19 cellular contexts compared by ENCODE assay signal in the genomic region with DNA sequence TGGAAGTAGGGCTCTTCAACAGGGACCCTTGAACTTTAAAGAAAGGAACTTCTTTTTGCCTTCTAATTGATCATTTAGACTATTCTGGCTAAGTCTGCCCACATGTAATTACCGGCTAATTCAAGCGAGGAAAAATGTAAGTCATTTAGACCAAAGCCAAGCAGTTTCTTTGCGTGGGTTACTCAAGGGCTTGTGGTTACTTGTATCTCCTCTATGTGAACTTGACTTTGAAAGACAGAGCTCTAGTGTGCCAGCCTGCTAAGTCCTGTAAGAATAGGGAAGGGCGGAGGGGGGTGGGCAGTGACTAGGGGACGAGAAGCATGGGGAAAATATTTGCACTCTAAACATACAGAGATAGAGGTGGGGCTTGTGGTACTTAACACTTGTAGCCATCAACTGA.
DNase-seq lines count a peak whose midpoint lies in the region; ATAC-seq, FAIRE-seq and TF ChIP-seq lines count a peak whose summit lies in the region.
"Had no signal": no experiment of that assay in that cellular context is flagged by ENCODE, and none has a peak within 500 bp of the region (broad histone marks: within the 10 kb centered on the region; RNA-seq: fewer than 3 reads in every experiment).

No MANE protein-coding gene starts in this region.

- no peak overlapping the region for H3K9ac ChIP-seq in astrocyte (ENCODE audit: low read length)

- no peaks in the 10 kb centered on the region for H3K36me3 ChIP-seq in CD8-positive, alpha-beta T cell (ENCODE audit: insufficient read depth, low read length)
- peaks cover 18% of the 10 kb centered on the region for H3K36me3 ChIP-seq in astrocyte (ENCODE audit: insufficient read depth, low read length)

- H3K4me3 Mint-ChIP-seq in CD8-positive, alpha-beta T cell, result no peak overlapping the region
- H3K4me3 Mint-ChIP-seq in astrocyte (ENCODE audit: unreplicated experiment), result no peak overlapping the region

- H3K27ac ChIP-seq in CD8-positive, alpha-beta T cell (ENCODE audit: low read depth, low read length), result no peak overlapping the region
- H3K27ac ChIP-seq in astrocyte (ENCODE audit: low read depth, low read length), result no peak overlapping the region
- H3K27ac ChIP-seq: A549 had no signal

- no peak for FAIRE-seq in astrocyte (lab: Jason Lieb, UNC)
- no peak for FAIRE-seq in HTR-8/SVneo (lab: Jason Lieb, UNC)
- FAIRE-seq: A549, H1 had no signal

- ATAC-seq in CD8-positive, alpha-beta T cell, result no peak
- ATAC-seq: A549 had no signal

- H4K20me1 ChIP-seq in astrocyte (ENCODE audit: insufficient read depth, low read length), result peaks cover 9% of the 10 kb centered on the region

- TF ChIP-seq CTCF in CD8-positive, alpha-beta T cell (IDR thresholded peaks at IDR 0.05), result no peak
- no peak for TF ChIP-seq CTCF in astrocyte (IDR thresholded peaks at IDR 0.05; ENCODE audit: insufficient read depth, low read depth, low read length)

- no peak overlapping the region for H3K4me2 ChIP-seq in astrocyte (ENCODE audit: low read length)
- H3K4me2 ChIP-seq: A549 had no signal

- CTCF ChIA-PET in CD8-positive, alpha-beta T cell (lab: Charles Lee), result no interaction called here

- H2AFZ ChIP-seq in astrocyte (ENCODE audit: low read depth, low read length), result no peak overlapping the region

- no peak for DNase-seq in CD8-positive, alpha-beta T cell
- DNase-seq in astrocyte (ENCODE audit: low read depth) (peak; percentile 85), fibroblast of gingiva (ENCODE audit: low read depth) (peak; percentile 61), renal cortical epithelial cell (ENCODE audit: low read depth) (peak; percentile 15), NCI-H2029 treated with DMSO at 0.1 percent for 48 hours (lab: John Stamatoyannopoulos, UW) (no peak), HTR-8/SVneo (ENCODE audit: insufficient read length, low spot score) (no peak), GDM1 (lab: John Stamatoyannopoulos, UW) (no peak)
- DNase-seq: C1 segment of cervical spinal cord; DMS 273 treated with DMSO at 0.1 percent for 48 hours; KG1; NCI-H1048; NCI-H1436 treated with DMSO at 0.1 percent for 48 hours; NCI-H2081 treated with DMSO at 0.1 percent for 48 hours; NCI-H226; NCI-H526; NK-92 treated with Interleukin-12 subunit alpha and Interleukin-12 subunit beta, amount 100 ng/mL, for 24 hours; SIG-M5 had no signal

- intact Hi-C loops in CD8-positive, alpha-beta T cell (cut with DNase I, micrococcal nuclease), result no loop called here

- H3K36me3 Mint-ChIP-seq in CD8-positive, alpha-beta T cell, result no peaks in the 10 kb centered on the region
- peaks cover 26% of the 10 kb centered on the region for H3K36me3 Mint-ChIP-seq in astrocyte (ENCODE audit: low read depth, unreplicated experiment)

- H3K4me1 ChIP-seq in CD8-positive, alpha-beta T cell (ENCODE audit: insufficient read depth, low read length), result no peaks in the 10 kb centered on the region
- H3K4me1 ChIP-seq in astrocyte (ENCODE audit: insufficient read depth, low read length), result peaks cover 10% of the 10 kb centered on the region

- no peaks in the 10 kb centered on the region for H3K9me3 ChIP-seq in CD8-positive, alpha-beta T cell (ENCODE audit: low read length)
- H3K9me3 ChIP-seq in astrocyte (ENCODE audit: insufficient read depth, low read depth, low read length), result no peaks in the 10 kb centered on the region
- H3K9me3 ChIP-seq: A549 had no signal

- H3K4me3 ChIP-seq in CD8-positive, alpha-beta T cell (ENCODE audit: low read depth, low read length), result no peak overlapping the region
- H3K4me3 ChIP-seq in astrocyte (ENCODE audit: insufficient read depth, low read depth, low read length), result no peak overlapping the region
- H3K4me3 ChIP-seq: A549 had no signal

- no peaks in the 10 kb centered on the region for H3K27me3 Mint-ChIP-seq in CD8-positive, alpha-beta T cell (ENCODE audit: low read depth)
- H3K27me3 Mint-ChIP-seq in astrocyte (ENCODE audit: low read depth, unreplicated experiment), result no peaks in the 10 kb centered on the region

- H3K79me2 ChIP-seq in astrocyte (ENCODE audit: insufficient read depth, low read length), result no peaks in the 10 kb centered on the region

- POLR2A ChIA-PET in CD8-positive, alpha-beta T cell (lab: Charles Lee), result no interaction called here

- H3K9me3 Mint-ChIP-seq in CD8-positive, alpha-beta T cell, result no peaks in the 10 kb centered on the region
- H3K9me3 Mint-ChIP-seq in astrocyte (ENCODE audit: unreplicated experiment), result no peaks in the 10 kb centered on the region

- H3K4me1 Mint-ChIP-seq in CD8-positive, alpha-beta T cell (ENCODE audit: low read depth), result no peaks in the 10 kb centered on the region
- H3K4me1 Mint-ChIP-seq in astrocyte (ENCODE audit: low read depth, unreplicated experiment), result peaks cover 25% of the 10 kb centered on the region

- H3K27me3 ChIP-seq in CD8-positive, alpha-beta T cell (ENCODE audit: insufficient read depth, low read length), result no peaks in the 10 kb centered on the region
- no peaks in the 10 kb centered on the region for H3K27me3 ChIP-seq in astrocyte (ENCODE audit: insufficient read depth, low read length)

- H3K27ac Mint-ChIP-seq in CD8-positive, alpha-beta T cell, result peak overlapping the region; percentile 23
- H3K27ac Mint-ChIP-seq in astrocyte (ENCODE audit: unreplicated experiment), result no peak overlapping the region

Comparison
In these comparisons a context has a peak if more than half of its experiments do, and no peak if none do; other contexts are left out.
1. DNase-seq: peak in astrocyte (single experiment), fibroblast of gingiva (single experiment) and renal cortical epithelial cell (single experiment); none in CD8-positive, alpha-beta T cell (0 of 7), NCI-H2029 treated with DMSO at 0.1 percent for 48 hours (single experiment), HTR-8/SVneo (single experiment) and GDM1 (single experiment).